In genomic region chr3:28667646-28668376, GRCh38 we compare ENCODE assay signal across 8 cellular contexts.
DNase-seq lines count a peak whose midpoint lies in the region; ATAC-seq and TF ChIP-seq lines count a peak whose summit lies in the region.

No MANE protein-coding gene starts in this region.

- H3K27ac ChIP-seq in A673 (ENCODE audit: low read depth, low read length, poor library complexity, severe bottlenecking) (no peak overlapping the region), mammary epithelial cell (ENCODE audit: insufficient read depth, low read depth, low read length) (no peak overlapping the region)

- no TSS peak for BruUV-seq in A673 (replicated peaks; lab: Mats Ljungman, UMichigan)
- no TSS peak for BruUV-seq in mammary epithelial cell (replicated peaks; lab: Mats Ljungman, UMichigan)

- H3K27me3 ChIP-seq in A673 (replicated peaks; ENCODE audit: insufficient read depth, low read depth, low read length, poor library complexity), result no peaks in the 10 kb centered on the region
- no peaks in the 10 kb centered on the region for H3K27me3 ChIP-seq in mammary epithelial cell (ENCODE audit: insufficient read depth, low read length)

- H3K36me3 Mint-ChIP-seq in T-helper 1 cell treated with Interleukin-12 subunit alpha and Interleukin-12 subunit beta and Interleukin-4 antibody, amounts not matched to agents 30 μg/mL and 1 μg/mL, for 36 hours (ENCODE audit: low read depth), result no peaks in the 10 kb centered on the region

- H3K9me3 Mint-ChIP-seq in T-helper 1 cell treated with Interleukin-12 subunit alpha and Interleukin-12 subunit beta and Interleukin-4 antibody, amounts not matched to agents 30 μg/mL and 1 μg/mL, for 36 hours, result no peaks in the 10 kb centered on the region

- H3K4me1 ChIP-seq in A673 (ENCODE audit: insufficient read depth, low read length, poor library complexity, severe bottlenecking) (no peaks in the 10 kb centered on the region), mammary epithelial cell (ENCODE audit: insufficient read depth, low read length) (no peaks in the 10 kb centered on the region)

- no peak overlapping the region for H3K4me3 Mint-ChIP-seq in T-helper 1 cell treated with Interleukin-12 subunit alpha and Interleukin-12 subunit beta and Interleukin-4 antibody, amounts not matched to agents 30 μg/mL and 1 μg/mL, for 36 hours

- CTCF ChIA-PET in A673 (lab: Charles Lee), result interaction anchor here (0.5 to 1.7 kb wide), 11 partner anchors 10 to 1530 kb away, joined by 3 to 9 read pairs (median 3); partner anchors contain the start of genes AZI2 and ZCWPW2
- CTCF ChIA-PET in mammary epithelial cell (lab: Charles Lee; ENCODE audit: low non-redundant PET), result interaction anchor here (0.5 to 1.1 kb wide), 4 partner anchors 20 to 1097 kb away, joined by 3 to 7 read pairs (median 4); no protein-coding TSS in a partner anchor

- no peaks in the 10 kb centered on the region for H4K20me1 ChIP-seq in mammary epithelial cell (ENCODE audit: insufficient read depth, low read length)

- ATAC-seq in GM18498 (IDR thresholded peaks at IDR 0.05; ENCODE audit: unreplicated experiment), result peak; percentile 96
- ATAC-seq in HG02798 (IDR thresholded peaks at IDR 0.05; ENCODE audit: poor library complexity, unreplicated experiment), result peak; percentile 99

- peak; percentile 91 for TF ChIP-seq CTCF in A673 (conservative IDR thresholded peaks at IDR 0.05; ENCODE audit: low read depth, low read length)
- TF ChIP-seq CTCF in mammary epithelial cell (conservative IDR thresholded peaks at IDR 0.05 in 1 of 2, IDR thresholded peaks at IDR 0.05 in 1 of 2; ENCODE audit: extremely low read depth in 1 of 2, insufficient read depth in 1 of 2, low read depth in 1 of 2, low read length in 2 of 2), result peak; percentile 82 to 88

- no peak overlapping the region for H3K9ac ChIP-seq in mammary epithelial cell (ENCODE audit: insufficient read depth, low read length)

- H3K27me3 Mint-ChIP-seq in T-helper 1 cell treated with Interleukin-12 subunit alpha and Interleukin-12 subunit beta and Interleukin-4 antibody, amounts not matched to agents 30 μg/mL and 1 μg/mL, for 36 hours (ENCODE audit: low read depth), result no peaks in the 10 kb centered on the region

- H3K36me3 ChIP-seq in A673 (ENCODE audit: insufficient read depth, low read length, poor library complexity, severe bottlenecking), result no peaks in the 10 kb centered on the region
- H3K36me3 ChIP-seq in mammary epithelial cell (ENCODE audit: insufficient read depth, low read length), result no peaks in the 10 kb centered on the region

- intact Hi-C loops in A673 (cut with micrococcal nuclease; ENCODE audit: unreplicated experiment) (loop anchor here (10.0 kb wide), 1 partner anchor 1097 kb away; no protein-coding TSS in a partner anchor), mammary epithelial cell (cut with micrococcal nuclease) (loop anchor here (5.0 kb wide), 2 partner anchors 59 to 614 kb away; partner anchors contain the start of gene RBMS3)

- H3K4me2 ChIP-seq in mammary epithelial cell (ENCODE audit: insufficient read depth, low read depth, low read length), result no peak overlapping the region

- H3K4me1 Mint-ChIP-seq in T-helper 1 cell treated with Interleukin-12 subunit alpha and Interleukin-12 subunit beta and Interleukin-4 antibody, amounts not matched to agents 30 μg/mL and 1 μg/mL, for 36 hours (ENCODE audit: low read depth), result peaks cover 5% of the 10 kb centered on the region

- no peaks in the 10 kb centered on the region for H3K79me2 ChIP-seq in mammary epithelial cell (ENCODE audit: insufficient read depth, low read length)

- dilution Hi-C loops in mammary epithelial cell (cut with HindIII; ENCODE audit: low sequenced_read_pairs), result no loop called here

- H3K9me3 ChIP-seq in A673 (ENCODE audit: low read depth, low read length, poor library complexity, severe bottlenecking), result no peaks in the 10 kb centered on the region
- H3K9me3 ChIP-seq in mammary epithelial cell (replicated peaks; ENCODE audit: insufficient read depth, low read length), result no peaks in the 10 kb centered on the region

- peak overlapping the region; percentile 21 for H3K27ac Mint-ChIP-seq in T-helper 1 cell treated with Interleukin-12 subunit alpha and Interleukin-12 subunit beta and Interleukin-4 antibody, amounts not matched to agents 30 μg/mL and 1 μg/mL, for 36 hours

- no peak overlapping the region for H3K4me3 ChIP-seq in A673 (ENCODE audit: low read depth, low read length, poor library complexity, severe bottlenecking)
- H3K4me3 ChIP-seq in mammary epithelial cell (replicated peaks in 1 of 3; ENCODE audit: insufficient read depth in 1 of 3, low read depth in 2 of 3, low read length in 3 of 3), result no peak overlapping the region

- in situ Hi-C loops in mammary epithelial cell (cut with MboI; ENCODE audit: low sequenced_read_pairs in 2 of 2), result no loop called here

- no peak overlapping the region for H2AFZ ChIP-seq in mammary epithelial cell (ENCODE audit: low read depth, low read length)

- 25% methylated on average over 4 of the region's 4 CpGs for WGBS in mammary epithelial cell (ENCODE audit: low coverage, missing lambda C conversion rate)

- POLR2A ChIA-PET in A673 (lab: Charles Lee; ENCODE audit: low non-redundant PET), result interaction anchor here (0.5 kb wide), 1 partner anchor 1980 kb away, joined by 3 read pairs; no protein-coding TSS in a partner anchor

- DNase-seq in A673 (ENCODE audit: low spot score) (peak; percentile 78), NCI-H1092 (lab: John Stamatoyannopoulos, UW) (peak; percentile 34), mammary epithelial cell (peak; percentile 50), kidney tubule cell (ENCODE audit: low spot score) (peak; percentile 70)
- DNase-seq in stimulated activated CD4-positive, alpha-beta T cell treated with anti-CD3 and anti-CD28 coated beads, Interleukin-4, amount 100 ng/mL, for 24 hours, result peak; percentile 48
